In the genomic region with DNA sequence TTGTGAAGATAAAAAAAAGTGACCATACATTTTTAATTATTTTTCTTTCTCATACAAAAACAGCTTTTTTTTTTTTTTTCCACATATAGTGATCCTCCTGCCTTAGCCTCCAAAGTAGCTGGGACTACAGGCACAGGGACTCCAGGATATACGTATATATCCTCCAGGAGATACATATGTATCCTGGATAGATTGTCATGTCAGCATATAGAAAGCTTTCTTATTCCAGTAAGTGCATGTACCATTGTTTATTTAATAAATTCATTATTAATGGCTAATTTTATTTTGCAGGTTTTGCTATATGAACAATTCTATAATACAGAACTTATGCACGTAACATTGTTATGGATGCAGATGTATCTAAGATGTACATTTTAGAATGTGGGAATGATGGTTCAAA, we compare ENCODE assay signal across 8 cellular contexts.
"Had no signal": no experiment of that assay in that cellular context is flagged by ENCODE, and none has a peak within 500 bp of the region (broad histone marks: within the 10 kb centered on the region; RNA-seq: fewer than 3 reads in every experiment).

No MANE protein-coding gene starts in this region.

- H3K4me3 ChIP-seq: GM12878 had no signal

- DNase-seq: GDM1, GF-D8 had no signal

- ATAC-seq: GM12878 had no signal

- FAIRE-seq: G401.6, GM12878, GM12891, GM12892, GM18507, GM19239 had no signal
